20 cellular contexts compared by ENCODE assay signal in genomic region chr6:44665683-44666082, GRCh38.
DNase-seq lines count a peak whose midpoint lies in the region; ATAC-seq, FAIRE-seq and TF ChIP-seq lines count a peak whose summit lies in the region.
"Had no signal": no experiment of that assay in that cellular context is flagged by ENCODE, and none has a peak within 500 bp of the region (broad histone marks: within the 10 kb centered on the region; RNA-seq: fewer than 3 reads in every experiment).

No MANE protein-coding gene starts in this region.

- H3K4me1 ChIP-seq in SJCRH30 = peaks cover 87% of the 10 kb centered on the region
- peaks cover 6% of the 10 kb centered on the region for H3K4me1 ChIP-seq in endodermal cell (ENCODE audit: control insufficient read depth, insufficient read depth, low read length)
- H3K4me1 ChIP-seq in trophoblast cell (ENCODE audit: control insufficient read depth in 1 of 2, insufficient read depth in 2 of 2, low read length in 2 of 2) = peaks cover 62 to 63% of the 10 kb centered on the region in 2 experiments

- H3K27ac ChIP-seq in SJCRH30 = peak overlapping the region; percentile 100
- H3K27ac ChIP-seq in endodermal cell (ENCODE audit: low read depth, low read length) = no peak overlapping the region
- H3K27ac ChIP-seq in trophoblast cell (ENCODE audit: low read depth, low read length) = peak overlapping the region; percentile 96
- H3K27ac ChIP-seq: C4-2B had no signal

- no peak for FAIRE-seq in H54 (lab: Jason Lieb, UNC)
- FAIRE-seq: GM12892, GM18507, HTR-8/SVneo, K562 had no signal

- H3K9ac ChIP-seq in endodermal cell (ENCODE audit: extremely low read depth, low read length, poor library complexity, severe bottlenecking) = no peak overlapping the region
- no peak overlapping the region for H3K9ac ChIP-seq in trophoblast cell (ENCODE audit: low read length)

- H3K27ac Mint-ChIP-seq in endodermal cell (peak overlapping the region; percentile 8), endothelial cell (ENCODE audit: unreplicated experiment) (no peak overlapping the region)

- 82 to 92% methylated on average over 6 to 9 of the region's 9 CpGs for WGBS in endodermal cell (ENCODE audit: insufficient coverage in 1 of 2, insufficient read length in 1 of 2), 2 experiments
- WGBS in trophoblast cell (ENCODE audit: extremely low coverage, insufficient coverage, insufficient read length) = no CpG with 5 or more reads among the region's 9 CpGs

- H2AK5ac ChIP-seq in trophoblast cell (ENCODE audit: low read length) = peak overlapping the region; percentile 31

- peaks cover 5% of the 10 kb centered on the region for H3K27me3 Mint-ChIP-seq in endodermal cell (ENCODE audit: insufficient read depth)
- no peaks in the 10 kb centered on the region for H3K27me3 Mint-ChIP-seq in endothelial cell (ENCODE audit: unreplicated experiment)

- no peaks in the 10 kb centered on the region for H3K27me3 ChIP-seq in SJCRH30
- H3K27me3 ChIP-seq in endodermal cell (ENCODE audit: control insufficient read depth, insufficient read depth, low read length, poor library complexity, severe bottlenecking) = no peaks in the 10 kb centered on the region
- H3K27me3 ChIP-seq in trophoblast cell (ENCODE audit: insufficient read depth, low read length) = no peaks in the 10 kb centered on the region

- no peak overlapping the region for H3K23ac ChIP-seq in trophoblast cell (ENCODE audit: low read length)

- no peaks in the 10 kb centered on the region for H3K9me3 ChIP-seq in SJCRH30 (replicated peaks)
- no peaks in the 10 kb centered on the region for H3K9me3 ChIP-seq in endodermal cell (ENCODE audit: control insufficient read depth, low read length)
- no peaks in the 10 kb centered on the region for H3K9me3 ChIP-seq in trophoblast cell (ENCODE audit: insufficient read depth, low read depth, low read length)

- peak overlapping the region; percentile 96 for H4K91ac ChIP-seq in trophoblast cell (ENCODE audit: low read depth, low read length)

- no peak overlapping the region for H3K4me3 Mint-ChIP-seq in endodermal cell
- H3K4me3 Mint-ChIP-seq in endothelial cell (ENCODE audit: unreplicated experiment) = no peak overlapping the region

- peaks cover 58% of the 10 kb centered on the region for H3K79me1 ChIP-seq in trophoblast cell (ENCODE audit: low read length)

- peak overlapping the region; percentile 90 for H3K14ac ChIP-seq in trophoblast cell (ENCODE audit: low read length)

- peak overlapping the region; percentile 49 for H3K4ac ChIP-seq in trophoblast cell (ENCODE audit: low read depth, low read length)

- no peak for TF ChIP-seq CTCF in endodermal cell (conservative IDR thresholded peaks at IDR 0.05)
- no peak for TF ChIP-seq CTCF in endothelial cell (IDR thresholded peaks at IDR 0.05; ENCODE audit: unreplicated experiment)

- DNase-seq in SJCRH30 = no peak
- DNase-seq in endodermal cell = no peak
- DNase-seq in trophoblast cell = peak; percentile 68 to 85
- DNase-seq in CD1c-positive myeloid dendritic cell (ENCODE audit: extremely low spot score) = no peak
- DNase-seq in H54 (ENCODE audit: insufficient read length, low spot score) = no peak
- no peak for DNase-seq in endothelial cell (ENCODE audit: low spot score)
- DNase-seq: ACHN, DMS79, NCI-H1092 treated with DMSO at 0.1 percent for 48 hours, NCI-H146, NCI-H2081, NCI-H446 treated with DMSO at 0.1 percent for 48 hours, OCI-M1, SHP77 treated with DMSO at 0.1 percent for 48 hours had no signal

- peaks cover 11% of the 10 kb centered on the region for H3K79me2 ChIP-seq in trophoblast cell (ENCODE audit: control insufficient read depth, insufficient read depth, low read length, poor library complexity)

- H2AFZ ChIP-seq in trophoblast cell (ENCODE audit: insufficient read depth, low read length, poor library complexity) = no peak overlapping the region

- H3K36me3 ChIP-seq in SJCRH30 (no peaks in the 10 kb centered on the region), endodermal cell (ENCODE audit: control insufficient read depth, insufficient read depth, low read length) (no peaks in the 10 kb centered on the region), trophoblast cell (ENCODE audit: control insufficient read depth in 1 of 2, insufficient read depth in 2 of 2, low read length in 2 of 2) (no peaks in the 10 kb centered on the region)

- TF ChIP-seq POLR2A in H54 (IDR thresholded peaks at IDR 0.05; ENCODE audit: low read depth, low read length) = no peak

- no peak for ATAC-seq in GM21529 (IDR thresholded peaks at IDR 0.05; ENCODE audit: unreplicated experiment)
- ATAC-seq: K562 had no signal

- peak overlapping the region; percentile 71 for H4K8ac ChIP-seq in trophoblast cell (ENCODE audit: low read depth, low read length)

- peak overlapping the region; percentile 98 for H2BK12ac ChIP-seq in trophoblast cell (ENCODE audit: low read length)

- H4K12ac ChIP-seq in trophoblast cell (ENCODE audit: low read depth, low read length) = no peak overlapping the region

- no peaks in the 10 kb centered on the region for H3K9me3 Mint-ChIP-seq in endodermal cell
- no peaks in the 10 kb centered on the region for H3K9me3 Mint-ChIP-seq in endothelial cell (ENCODE audit: unreplicated experiment)

- peak overlapping the region; percentile 93 for H2BK5ac ChIP-seq in trophoblast cell (ENCODE audit: low read depth, low read length, poor library complexity)

- H2BK120ac ChIP-seq in trophoblast cell (ENCODE audit: insufficient read depth, low read length, poor library complexity) = peak overlapping the region; percentile 95

- H3K4me3 ChIP-seq in SJCRH30 (no peak overlapping the region), endodermal cell (ENCODE audit: low read length) (no peak overlapping the region), trophoblast cell (ENCODE audit: low read depth, low read length) (no peak overlapping the region)
- H3K4me3 ChIP-seq: K562 had no signal

- H3K4me1 Mint-ChIP-seq in endodermal cell (peaks cover 60% of the 10 kb centered on the region), endothelial cell (ENCODE audit: unreplicated experiment) (peaks cover 6% of the 10 kb centered on the region)

- no peak overlapping the region for H3K4me2 ChIP-seq in trophoblast cell (ENCODE audit: low read length)

- peak overlapping the region; percentile 83 for H3K18ac ChIP-seq in trophoblast cell (ENCODE audit: low read length)

- H3K36me3 Mint-ChIP-seq in endodermal cell (ENCODE audit: low read depth) (no peaks in the 10 kb centered on the region), endothelial cell (ENCODE audit: low read depth, unreplicated experiment) (peaks cover 3% of the 10 kb centered on the region)

Comparison
In these comparisons a context has a peak if more than half of its experiments do, and no peak if none do; other contexts are left out.
1. DNase-seq: peak in trophoblast cell (2 of 2); none in SJCRH30 (0 of 2), endodermal cell (single experiment), CD1c-positive myeloid dendritic cell (single experiment), H54 (single experiment) and endothelial cell (single experiment).